ENCODE assay signal across 8 cellular contexts in the genomic region with DNA sequence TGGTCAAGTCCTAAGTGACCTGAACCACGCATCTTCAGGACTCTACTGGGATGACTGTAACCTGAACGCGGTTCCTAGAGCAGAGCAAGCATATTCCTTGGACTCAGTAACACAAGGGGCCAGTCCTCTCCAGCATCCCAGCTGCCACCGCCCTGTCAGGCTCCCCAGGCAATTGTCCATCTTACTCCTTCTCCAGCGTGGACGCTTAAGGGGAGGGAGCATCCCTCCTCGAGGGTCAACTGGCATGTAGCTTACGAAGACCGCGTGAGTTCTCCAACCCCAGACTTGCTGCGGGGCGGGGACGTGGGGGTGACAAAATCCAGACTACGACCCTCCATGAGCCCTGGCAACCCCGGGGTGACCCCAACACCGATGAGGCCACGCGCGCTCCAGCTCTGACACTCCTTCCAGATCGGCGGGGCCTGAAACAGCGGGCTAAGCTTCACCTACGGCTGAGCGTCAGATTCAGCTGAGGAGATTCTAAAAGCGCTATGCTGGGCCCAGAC. TPM values are rescaled to one million over a fixed set of nuclear protein-coding genes. Genes with fewer than 3 reads are reported as not detected.
DNase-seq lines count a peak whose midpoint lies in the region; ATAC-seq, FAIRE-seq and TF ChIP-seq lines count a peak whose summit lies in the region.

No MANE protein-coding gene starts in this region.

- DNase-seq in T-helper 2 cell treated with Interferon-gamma antibody and Interleukin-4, amounts not matched to agents 5 μg/mL and 100 μg/mL, for 36 hours (ENCODE audit: low spot score) = no peak
- DNase-seq in T-helper 2 cell (no peak), Peyer's patch (no peak), dorsolateral prefrontal cortex (peak in 4 of 10 donors; percentile 15 to 44 (median 30)), urothelium cell line (ENCODE audit: low spot score) (peak; percentile 58), GM10248 (ENCODE audit: extremely low spot score) (no peak)

- H3K27me3 Mint-ChIP-seq in T-helper 2 cell treated with Interferon-gamma antibody and Interleukin-4, amounts not matched to agents 5 μg/mL and 100 μg/mL, for 36 hours (ENCODE audit: low read depth) = peaks cover 3% of the 10 kb centered on the region

- H3K9me3 ChIP-seq in Peyer's patch (no peaks in the 10 kb centered on the region), mesodermal cell (ENCODE audit: control insufficient read depth, low read length) (no peaks in the 10 kb centered on the region)

- peak; percentile 13 for ATAC-seq in HG03060 (IDR thresholded peaks at IDR 0.05; ENCODE audit: low read depth, unreplicated experiment)

- no peak for TF ChIP-seq CTCF in Peyer's patch (IDR thresholded peaks at IDR 0.05)
- no peak for TF ChIP-seq CTCF in dorsolateral prefrontal cortex (IDR thresholded peaks at IDR 0.05 in 54 of 56, conservative IDR thresholded peaks at IDR 0.05 in 2 of 56; ENCODE audit: low read depth in 1 of 56, partially characterized antibody in 56 of 56)
- no peak for TF ChIP-seq CTCF in GM10248 (IDR thresholded peaks at IDR 0.05; ENCODE audit: control extremely low read depth, extremely low read depth, low read depth, missing control alignments)

- H3K4me1 Mint-ChIP-seq in T-helper 2 cell treated with Interferon-gamma antibody and Interleukin-4, amounts not matched to agents 5 μg/mL and 100 μg/mL, for 36 hours (ENCODE audit: low read depth) = peaks cover 41% of the 10 kb centered on the region

- FAIRE-seq in urothelium cell line (lab: Jason Lieb, UNC) = peak; percentile 30

- intact Hi-C loops in dorsolateral prefrontal cortex (cut with DNase I) = loop anchor here (5.0 to 10.0 kb wide), 5 partner anchors 45 to 118 kb away; a partner anchor contains a TSS

- peak overlapping the region; percentile 73 to 92 (median 75) for H3K4me3 ChIP-seq in Peyer's patch
- peak overlapping the region; percentile 55 to 98 (median 86) for H3K4me3 ChIP-seq in dorsolateral prefrontal cortex
- peak overlapping the region; percentile 79 for H3K4me3 ChIP-seq in mesodermal cell (ENCODE audit: extremely low read depth, insufficient read depth, low read length, poor library complexity, severe bottlenecking)

- H3K9me3 Mint-ChIP-seq in T-helper 2 cell treated with Interferon-gamma antibody and Interleukin-4, amounts not matched to agents 5 μg/mL and 100 μg/mL, for 36 hours = no peaks in the 10 kb centered on the region

- POLR2A ChIA-PET in GM10248 (lab: Yijun Ruan, JAX) = interaction anchor here (0.6 to 1.8 kb wide), 8 partner anchors 11 to 600 kb away, joined by 3 to 5 read pairs (median 4); a partner anchor contains a TSS

- TF ChIP-seq POLR2A in Peyer's patch (IDR thresholded peaks at IDR 0.05) = no peak

- H3K27ac Mint-ChIP-seq in T-helper 2 cell treated with Interferon-gamma antibody and Interleukin-4, amounts not matched to agents 5 μg/mL and 100 μg/mL, for 36 hours = peak overlapping the region; percentile 99

- H3K27ac ChIP-seq in Peyer's patch = peak overlapping the region; percentile 77 to 90 (median 82)
- H3K27ac ChIP-seq in dorsolateral prefrontal cortex = peak overlapping the region in 56 of 59 donors; percentile 4 to 92 (median 82)
- H3K27ac ChIP-seq in mesodermal cell (ENCODE audit: low read depth, low read length, severe bottlenecking) = peak overlapping the region; percentile 89

- H3K36me3 ChIP-seq in Peyer's patch = no peaks in the 10 kb centered on the region
- H3K36me3 ChIP-seq in mesodermal cell (ENCODE audit: control insufficient read depth, insufficient read depth, low read length) = peaks cover 18% of the 10 kb centered on the region

- CTCF ChIA-PET in GM10248 (lab: Yijun Ruan, JAX) = interaction anchor here (1.0 to 8.5 kb wide), 10 partner anchors 11 to 249 kb away, joined by 3 to 48 read pairs (median 5); no protein-coding TSS in a partner anchor

- H3K36me3 Mint-ChIP-seq in T-helper 2 cell treated with Interferon-gamma antibody and Interleukin-4, amounts not matched to agents 5 μg/mL and 100 μg/mL, for 36 hours (ENCODE audit: low read depth) = peaks cover 29% of the 10 kb centered on the region

- H3K4me1 ChIP-seq in Peyer's patch (peaks cover 0 to 16% (median 2%) of the 10 kb centered on the region in 4 donors), mesodermal cell (ENCODE audit: control insufficient read depth, insufficient read depth, low read length, poor library complexity, severe bottlenecking) (peaks cover 3% of the 10 kb centered on the region)

- 4 to 7% methylated on average over 24 to 25 of the region's 25 CpGs for WGBS in mesodermal cell (ENCODE audit: insufficient coverage in 2 of 2), 2 experiments

- peak overlapping the region; percentile 91 for H3K4me3 Mint-ChIP-seq in T-helper 2 cell treated with Interferon-gamma antibody and Interleukin-4, amounts not matched to agents 5 μg/mL and 100 μg/mL, for 36 hours

- H3K27me3 ChIP-seq in Peyer's patch = no peaks in the 10 kb centered on the region
- H3K27me3 ChIP-seq in dorsolateral prefrontal cortex = no peaks in the 10 kb centered on the region

RNA-seq across cellular contexts. Expression of a gene that starts 0.9 kb away (rescaled TPM):
- total RNA-seq in Peyer's patch = 10 to 100 TPM; 18.4 to 47.0 (median 25.4) TPM
- total RNA-seq in dorsolateral prefrontal cortex = 10 to 100 TPM; 41.0 to 93.1 (median 63.8) TPM
- polyA plus RNA-seq in mesodermal cell (2013, experiment 1 of 2) = 52.3 TPM
- polyA plus RNA-seq in mesodermal cell (2013, experiment 2 of 2) = 52.0 TPM
